ENCODE assay signal across 16 cellular contexts in genomic region chr14:59427653-59428578, GRCh38. TPM values are rescaled to one million over a fixed set of nuclear protein-coding genes. Genes with fewer than 3 reads are reported as not detected.
DNase-seq lines count a peak whose midpoint lies in the region; ATAC-seq, FAIRE-seq and TF ChIP-seq lines count a peak whose summit lies in the region.
"Had no signal": no experiment of that assay in that cellular context is flagged by ENCODE, and none has a peak within 500 bp of the region (broad histone marks: within the 10 kb centered on the region; RNA-seq: fewer than 3 reads in every experiment).

No MANE protein-coding gene starts in this region.

- no peak overlapping the region for H3K9ac ChIP-seq in K562 (ENCODE audit: insufficient read depth in 1 of 2, low read depth in 2 of 2, low read length in 2 of 2)

- no peak for FAIRE-seq in K562 (lab: Jason Lieb, UNC)
- FAIRE-seq: bronchial epithelial cell, GM12878 had no signal

- TF ChIP-seq CTCF in NB4 (IDR thresholded peaks at IDR 0.05; ENCODE audit: low read depth, low read length), result no peak
- TF ChIP-seq CTCF in K562 (IDR thresholded peaks at IDR 0.05 in 2 of 3, conservative IDR thresholded peaks at IDR 0.05 in 1 of 3; ENCODE audit: insufficient read depth in 2 of 3, low read depth in 1 of 3, low read length in 3 of 3), result no peak
- no peak for TF ChIP-seq CTCF in spleen (IDR thresholded peaks at IDR 0.05 in 8 of 11, conservative IDR thresholded peaks at IDR 0.05 in 3 of 11)
- no peak for TF ChIP-seq CTCF in hepatocyte (IDR thresholded peaks at IDR 0.05; ENCODE audit: poor library complexity)

- no peak for ATAC-seq in K562
- ATAC-seq in right cardiac atrium, result peak; percentile 77 to 85
- no peak for ATAC-seq in HG03378 (IDR thresholded peaks at IDR 0.05; ENCODE audit: unreplicated experiment)
- ATAC-seq: activated CD8-positive, alpha-beta memory T cell treated with anti-CD3 and anti-CD28 coated beads, Interleukin-2, amount 10 ng/mL, durations not matched to agents 7 days and 5 days; GM12878; T-cell had no signal

- TF ChIP-seq POLR2A in NB4 (IDR thresholded peaks at IDR 0.05; ENCODE audit: extremely low read depth, insufficient read length), result no peak
- TF ChIP-seq POLR2A in K562 (conservative IDR thresholded peaks at IDR 0.05), result no peak
- no peak for TF ChIP-seq POLR2A in spleen (IDR thresholded peaks at IDR 0.05)

- H3K36me3 ChIP-seq in K562 (ENCODE audit: control insufficient read depth, insufficient read depth, low read length), result no peaks in the 10 kb centered on the region
- H3K36me3 ChIP-seq in spleen, result no peaks in the 10 kb centered on the region
- H3K36me3 ChIP-seq in hepatocyte (replicated peaks; ENCODE audit: insufficient read depth, low read depth), result no peaks in the 10 kb centered on the region
- H3K36me3 ChIP-seq in effector memory CD4-positive, alpha-beta T cell (ENCODE audit: control insufficient read depth, insufficient read depth, low read length), result no peaks in the 10 kb centered on the region
- H3K36me3 ChIP-seq: tibial nerve had no signal

- no peaks in the 10 kb centered on the region for H3K9me2 ChIP-seq in hepatocyte (replicated peaks; ENCODE audit: insufficient read depth)

- H3K79me2 ChIP-seq in K562 (ENCODE audit: control insufficient read depth, insufficient read depth, low read length), result no peaks in the 10 kb centered on the region
- no peaks in the 10 kb centered on the region for H3K79me2 ChIP-seq in hepatocyte

- intact Hi-C loops in K562 (cut with micrococcal nuclease), result no loop called here
- intact Hi-C loops in right cardiac atrium (cut with DNase I), result loop anchor here in 2 of 4 donors (10.0 kb wide), 4 partner anchors 53 to 243 kb away; partner anchors contain the start of gene DAAM1 (in 1 of the 2)
- intact Hi-C loops in spleen (cut with DNase I; ENCODE audit: low total_unique reads), result no loop called here

- H3K9me1 ChIP-seq in K562 (ENCODE audit: control insufficient read depth, insufficient read depth, low read length), result no peaks in the 10 kb centered on the region

- in situ Hi-C loops in K562 (cut with MboI), result no loop called here

- DNase-seq in NB4 (ENCODE audit: low read depth) (peak; percentile 45), K562 (ENCODE audit: extremely low read depth in 1 of 4, low spot score in 3 of 4) (no peak), right cardiac atrium (peak; percentile 77 to 86 (median 82)), spleen (peak; percentile 69), hepatocyte (ENCODE audit: low spot score) (no peak), SKM-1 (lab: John Stamatoyannopoulos, UW; ENCODE audit: unreplicated experiment) (no peak)
- DNase-seq in effector memory CD4-positive, alpha-beta T cell, result no peak
- DNase-seq: activated CD8-positive, alpha-beta memory T cell treated with anti-CD3 and anti-CD28 coated beads, Interleukin-2, amount 10 ng/mL, durations not matched to agents 7 days and 5 days; KG1; NCI-H510A; stimulated activated CD4-positive, alpha-beta T cell treated with anti-CD3 and anti-CD28 coated beads, Interleukin-2, amount 100 ng/mL, for 48 hours; T-cell had no signal

- H4K20me1 ChIP-seq in K562 (replicated peaks; ENCODE audit: control insufficient read depth, insufficient read depth, low read length) (no peaks in the 10 kb centered on the region), hepatocyte (ENCODE audit: insufficient read depth, poor library complexity, severe bottlenecking) (no peaks in the 10 kb centered on the region)

- H3K4me3 ChIP-seq in NB4 (ENCODE audit: low read depth, low read length) (no peak overlapping the region), K562 (no peak overlapping the region), right cardiac atrium (ENCODE audit: low read length) (no peak overlapping the region), spleen (no peak overlapping the region), hepatocyte (no peak overlapping the region)
- H3K4me3 ChIP-seq in effector memory CD4-positive, alpha-beta T cell (ENCODE audit: insufficient read depth, low read depth, low read length, poor library complexity, severe bottlenecking), result no peak overlapping the region
- H3K4me3 ChIP-seq: GM12878, tibial nerve had no signal

- POLR2A ChIA-PET in K562 (lab: Yijun Ruan, JAX), result interaction anchor here (0.6 kb wide), 1 partner anchor 283 kb away, joined by 3 read pairs; no protein-coding TSS in a partner anchor

- H3K4me1 ChIP-seq in K562 (replicated peaks in 1 of 2; ENCODE audit: control insufficient read depth in 2 of 2, insufficient read depth in 2 of 2, low read length in 2 of 2), result no peaks in the 10 kb centered on the region
- peaks cover 18% of the 10 kb centered on the region for H3K4me1 ChIP-seq in right cardiac atrium (ENCODE audit: control insufficient read depth, insufficient read depth, low read length)
- H3K4me1 ChIP-seq in spleen, result peaks cover 0 to 21% (median 7%) of the 10 kb centered on the region in 6 donors
- H3K4me1 ChIP-seq in hepatocyte (ENCODE audit: insufficient read depth), result no peaks in the 10 kb centered on the region
- H3K4me1 ChIP-seq in effector memory CD4-positive, alpha-beta T cell (ENCODE audit: control insufficient read depth, insufficient read depth, low read length, poor library complexity, severe bottlenecking), result no peaks in the 10 kb centered on the region

- H3K4me2 ChIP-seq in K562 (ENCODE audit: insufficient read depth, low read length) (no peak overlapping the region), hepatocyte (no peak overlapping the region)

- CTCF ChIA-PET in K562 (lab: Yijun Ruan, JAX; ENCODE audit: low intra/inter-chr PET ratio), result no interaction called here

- H3K27me3 ChIP-seq in K562 (ENCODE audit: control insufficient read depth in 2 of 2, insufficient read depth in 2 of 2, low read length in 2 of 2), result no peaks in the 10 kb centered on the region; a peak in 1 of 5 replicates
- no peaks in the 10 kb centered on the region for H3K27me3 ChIP-seq in right cardiac atrium (ENCODE audit: control insufficient read depth, insufficient read depth)
- no peaks in the 10 kb centered on the region for H3K27me3 ChIP-seq in spleen (replicated peaks in 1 of 7)
- H3K27me3 ChIP-seq in hepatocyte, result no peaks in the 10 kb centered on the region
- H3K27me3 ChIP-seq in effector memory CD4-positive, alpha-beta T cell (replicated peaks; ENCODE audit: control insufficient read depth, insufficient read depth, low read length, poor library complexity, severe bottlenecking), result no peaks in the 10 kb centered on the region
- H3K27me3 ChIP-seq: tibial nerve had no signal

- no peak for TF ChIP-seq EP300 in K562 (IDR thresholded peaks at IDR 0.05; ENCODE audit: low read length)

- H2AFZ ChIP-seq in K562 (ENCODE audit: low read depth, low read length) (no peak overlapping the region), hepatocyte (no peak overlapping the region)

- H3K27ac ChIP-seq in K562 (ENCODE audit: extremely low read depth, low read depth, low read length) (no peak overlapping the region), right cardiac atrium (ENCODE audit: low read length) (peak overlapping the region; percentile 95), spleen (peak overlapping the region in 7 of 8 donors; percentile 29 to 71 (median 58)), hepatocyte (no peak overlapping the region)
- H3K27ac ChIP-seq in effector memory CD4-positive, alpha-beta T cell (ENCODE audit: insufficient read depth, low read length, poor library complexity, severe bottlenecking), result no peak overlapping the region

- 39% methylated on average over 13 of the region's 13 CpGs for WGBS in K562 (ENCODE audit: insufficient coverage, low coverage, missing lambda C conversion rate)
- WGBS in right cardiac atrium, result 51% methylated on average over 13 of the region's 13 CpGs
- WGBS in spleen, 5 donors, result 78 to 88% (median 82%) methylated on average over 13 of the region's 13 CpGs
- WGBS in hepatocyte (ENCODE audit: low lambda C conversion rate, missing lambda C conversion rate), result 88% methylated on average over 13 of the region's 13 CpGs

- no peak for TF ChIP-seq RAD21 in K562 (CRISPR knock-in tag; conservative IDR thresholded peaks at IDR 0.05 in 1 of 2, IDR thresholded peaks at IDR 0.05 in 1 of 2)

- BruUV-seq in K562 (replicated peaks; lab: Mats Ljungman, UMichigan), result no TSS peak

- H3K9me3 ChIP-seq in K562 (replicated peaks; ENCODE audit: control insufficient read depth, insufficient read depth, low read depth, low read length) (no peaks in the 10 kb centered on the region), right cardiac atrium (ENCODE audit: control insufficient read depth, low read length) (no peaks in the 10 kb centered on the region), spleen (no peaks in the 10 kb centered on the region), hepatocyte (ENCODE audit: low read depth) (no peaks in the 10 kb centered on the region)
- H3K9me3 ChIP-seq in effector memory CD4-positive, alpha-beta T cell (ENCODE audit: control insufficient read depth, low read length), result no peaks in the 10 kb centered on the region
- H3K9me3 ChIP-seq: tibial nerve had no signal

RNA-seq across cellular contexts. Expression of gene GPR135, which starts 37.3 kb away (rescaled TPM):
- 4.8 and 15.7 TPM in 2 replicates for total RNA-seq in K562 (2011; cell fraction: chromatin; rRNA removed; ENCODE audit: low replicate concordance)
- 2.8 and 3.4 TPM in 2 replicates for total RNA-seq in K562 (2011; cell fraction: nucleolus; rRNA removed)
- 4.6 and 6.6 TPM in 2 replicates for total RNA-seq in K562 (2011; cell fraction: nucleoplasm; rRNA removed)
- 0.53 and 0.54 TPM in 2 replicates for total RNA-seq in K562 (2014; rRNA removed)
- 1.0 and 1.1 TPM in 2 replicates for total RNA-seq in K562 (2014; rRNA removed; fragmentation: Illumina TruSeq; extraction: Trizol)
- total RNA-seq in K562 (2015; rRNA removed; fragmentation: Illumina TruSeq; extraction: Trizol), result 1.2 and 1.3 TPM in 2 replicates
- 0.98 and 1.2 TPM in 2 replicates for total RNA-seq in K562 (2021)
- 1.0 and 1.2 TPM in 2 replicates for polyA plus RNA-seq in K562 (2011; rRNA removed)
- 0.37 and 0.42 TPM in 2 replicates for polyA plus RNA-seq in K562 (2011; cell fraction: cytosol; rRNA removed)
- polyA plus RNA-seq in K562 (2011; cell fraction: nucleus; rRNA removed), result 5.2 and 5.5 TPM in 2 replicates
- polyA plus RNA-seq in K562 (2012), result 0.52 and 0.82 TPM in 2 replicates
- polyA plus RNA-seq in K562 (2014; fragmentation: Illumina TruSeq; extraction: Trizol), result 0.60 and 0.82 TPM in 2 replicates
- polyA plus RNA-seq in K562 (2014; fragmentation: Nextera tagmentation; extraction: Ambion mirVana), result under 1 TPM; 0.06 to 0.10 TPM
- polyA plus RNA-seq in K562 (2014; rRNA removed), result 1.6 and 1.7 TPM in 2 replicates
- 1.2 and 2.8 TPM in 2 replicates for polyA minus RNA-seq in K562 (2011; rRNA and poly(A)+ RNA removed)
- polyA minus RNA-seq in K562 (2011; cell fraction: cytosol; rRNA and poly(A)+ RNA removed), result 0.29 and 0.73 TPM in 2 replicates
- 5.8 and 9.2 TPM in 2 replicates for polyA minus RNA-seq in K562 (2011; cell fraction: nucleus; rRNA and poly(A)+ RNA removed)
- total RNA-seq in right cardiac atrium, result 1 to 10 TPM; 4.5 to 5.1 (median 4.9) TPM
- 1.5 TPM for polyA plus RNA-seq in right cardiac atrium
- 1 to 10 TPM; 1.8 to 8.3 (median 3.3) TPM for total RNA-seq in spleen
- under 1 TPM; 0.27 to 0.45 (median 0.37) TPM for polyA plus RNA-seq in spleen
- 1.6 and 1.8 TPM in 2 replicates for total RNA-seq in hepatocyte
- 0.28 and 0.86 TPM in 2 replicates for polyA plus RNA-seq in hepatocyte

RNA-seq across cellular contexts. Expression of gene L3HYPDH, which starts 56.3 kb away (rescaled TPM):
- total RNA-seq in K562 (2011; cell fraction: chromatin; rRNA removed; ENCODE audit: low replicate concordance), result 50.0 and 99.2 TPM in 2 replicates
- 40.7 and 43.4 TPM in 2 replicates for total RNA-seq in K562 (2011; cell fraction: nucleolus; rRNA removed)
- 49.0 and 65.7 TPM in 2 replicates for total RNA-seq in K562 (2011; cell fraction: nucleoplasm; rRNA removed)
- total RNA-seq in K562 (2014; rRNA removed), result 17.8 and 22.9 TPM in 2 replicates
- 14.3 and 16.0 TPM in 2 replicates for total RNA-seq in K562 (2014; rRNA removed; fragmentation: Illumina TruSeq; extraction: Trizol)
- total RNA-seq in K562 (2015; rRNA removed; fragmentation: Illumina TruSeq; extraction: Trizol), result 18.1 and 19.3 TPM in 2 replicates
- 19.0 and 20.6 TPM in 2 replicates for total RNA-seq in K562 (2021)
- polyA plus RNA-seq in K562 (2011; rRNA removed), result 31.3 and 36.5 TPM in 2 replicates
- polyA plus RNA-seq in K562 (2011; cell fraction: cytosol; rRNA removed), result 12.0 and 20.0 TPM in 2 replicates
- 82.1 and 111 TPM in 2 replicates for polyA plus RNA-seq in K562 (2011; cell fraction: nucleus; rRNA removed)
- polyA plus RNA-seq in K562 (2012), result 15.0 and 15.4 TPM in 2 replicates
- polyA plus RNA-seq in K562 (2014; fragmentation: Illumina TruSeq; extraction: Trizol), result 11.3 and 12.8 TPM in 2 replicates
- 10 to 100 TPM; 17.2 to 19.7 TPM for polyA plus RNA-seq in K562 (2014; fragmentation: Nextera tagmentation; extraction: Ambion mirVana)
- polyA plus RNA-seq in K562 (2014; rRNA removed), result 28.2 and 33.0 TPM in 2 replicates
- polyA minus RNA-seq in K562 (2011; rRNA and poly(A)+ RNA removed), result 22.8 and 30.6 TPM in 2 replicates
- polyA minus RNA-seq in K562 (2011; cell fraction: cytosol; rRNA and poly(A)+ RNA removed), result 11.7 and 15.4 TPM in 2 replicates
- polyA minus RNA-seq in K562 (2011; cell fraction: nucleus; rRNA and poly(A)+ RNA removed), result 72.6 and 116 TPM in 2 replicates
- 10 to 100 TPM; 18.8 to 28.0 (median 24.7) TPM for total RNA-seq in right cardiac atrium
- polyA plus RNA-seq in right cardiac atrium, result 18.1 TPM
- 10 to 100 TPM; 24.8 to 71.8 (median 39.2) TPM for total RNA-seq in spleen
- polyA plus RNA-seq in spleen, result 10 to 100 TPM; 39.9 to 50.2 (median 49.7) TPM
- total RNA-seq in hepatocyte, result 21.8 and 36.2 TPM in 2 replicates
- 20.3 and 39.2 TPM in 2 replicates for polyA plus RNA-seq in hepatocyte

RNA-seq across cellular contexts. Expression of gene JKAMP, which starts 56.4 kb away (rescaled TPM):
- total RNA-seq in K562 (2011; cell fraction: chromatin; rRNA removed; ENCODE audit: low replicate concordance), result 51.4 and 97.8 TPM in 2 replicates
- 38.9 and 48.3 TPM in 2 replicates for total RNA-seq in K562 (2011; cell fraction: nucleolus; rRNA removed)
- total RNA-seq in K562 (2011; cell fraction: nucleoplasm; rRNA removed), result 73.9 and 83.6 TPM in 2 replicates
- total RNA-seq in K562 (2014; rRNA removed) (19.7 and 24.9 TPM in 2 replicates), K562 (2014; rRNA removed; fragmentation: Illumina TruSeq; extraction: Trizol) (33.8 and 37.8 TPM in 2 replicates), K562 (2015; rRNA removed; fragmentation: Illumina TruSeq; extraction: Trizol) (26.9 and 30.3 TPM in 2 replicates), K562 (2021) (19.3 and 21.2 TPM in 2 replicates), right cardiac atrium (10 to 100 TPM; 27.9 to 35.4 (median 33.4) TPM), spleen (10 to 100 TPM; 28.5 to 92.2 (median 40.4) TPM), hepatocyte (83.8 and 94.9 TPM in 2 replicates)
- polyA plus RNA-seq in K562 (2011; rRNA removed) (78.9 and 90.2 TPM in 2 replicates), K562 (2014; fragmentation: Illumina TruSeq; extraction: Trizol) (34.1 and 42.6 TPM in 2 replicates), K562 (2014; fragmentation: Nextera tagmentation; extraction: Ambion mirVana) (100 to 1,000 TPM; 114 to 119 TPM), K562 (2014; rRNA removed) (26.2 and 38.5 TPM in 2 replicates), right cardiac atrium (28.0 TPM), spleen (10 to 100 TPM; 18.9 to 23.4 (median 21.9) TPM), hepatocyte (48.7 and 69.9 TPM in 2 replicates)
- 61.5 and 93.3 TPM in 2 replicates for polyA plus RNA-seq in K562 (2011; cell fraction: cytosol; rRNA removed)
- 73.3 and 78.6 TPM in 2 replicates for polyA plus RNA-seq in K562 (2011; cell fraction: nucleus; rRNA removed)
- polyA plus RNA-seq in K562 (2012), result 19.8 and 22.3 TPM in 2 replicates
- 64.5 and 71.5 TPM in 2 replicates for polyA minus RNA-seq in K562 (2011; rRNA and poly(A)+ RNA removed)
- 19.7 and 20.2 TPM in 2 replicates for polyA minus RNA-seq in K562 (2011; cell fraction: cytosol; rRNA and poly(A)+ RNA removed)
- polyA minus RNA-seq in K562 (2011; cell fraction: nucleus; rRNA and poly(A)+ RNA removed), result 31.1 and 43.5 TPM in 2 replicates

Comparison
In these comparisons a context has a peak if more than half of its experiments do, and no peak if none do; other contexts are left out.
1. DNase-seq: peak in NB4 (single experiment), right cardiac atrium (3 of 3) and spleen (single experiment); none in K562 (0 of 4), hepatocyte (single experiment), effector memory CD4-positive, alpha-beta T cell (0 of 3) and SKM-1 (single experiment).
2. ATAC-seq: peak in right cardiac atrium (2 of 2); none in K562 (single experiment) and HG03378 (single experiment).
3. H3K27ac ChIP-seq: peak in right cardiac atrium (single experiment) and spleen (7 of 8); none in K562 (single experiment), hepatocyte (single experiment) and effector memory CD4-positive, alpha-beta T cell (single experiment).